1 cellular context compared by ENCODE assay signal in genomic region chr17:39402279-39402889, GRCh38.
TF ChIP-seq lines count a peak whose summit lies in the region.

No MANE protein-coding gene starts in this region.

TF ChIP-seq in HepG2, 621 proteins besides CTCF, POLR2A, EP300 and RAD21 (continued from another document):
- TF ChIP-seq MLXIP (CRISPR knock-in tag; IDR thresholded peaks at IDR 0.05; ENCODE audit: borderline replicate concordance): no peak
- peak; percentile 40; the same call in 1 of the 2 replicates for TF ChIP-seq SALL1 (CRISPR knock-in tag; IDR thresholded peaks at IDR 0.05)
- no peak for TF ChIP-seq SETDB1 (CRISPR knock-in tag; IDR thresholded peaks at IDR 0.05; ENCODE audit: borderline replicate concordance)
